In genomic region chr7:923108-924041, GRCh38 we compare ENCODE assay signal across 9 cellular contexts. TPM values are rescaled to one million over a fixed set of nuclear protein-coding genes. Genes with fewer than 3 reads are reported as not detected.
A peak's percentile ranks its signal among the peaks of the same experiment; 100 is the strongest.
DNase-seq lines count a peak whose midpoint lies in the region; ATAC-seq and TF ChIP-seq lines count a peak whose summit lies in the region.
"Had no signal": no experiment of that assay in that cellular context is flagged by ENCODE, and none has a peak within 500 bp of the region (broad histone marks: within the 10 kb centered on the region; RNA-seq: fewer than 3 reads in every experiment).

No MANE protein-coding gene starts in this region.

- no peaks in the 10 kb centered on the region for H3K27me3 ChIP-seq in right atrium auricular region

- peak overlapping the region; percentile 81 for H3K4me3 Mint-ChIP-seq in activated T-helper 1 cell treated with anti-CD3 and anti-CD28 coated beads, Interleukin-12 subunit alpha, Interleukin-12 subunit beta, Interleukin-2, Interleukin-4 antibody, amounts not matched to agents 30 ng/mL and 10 ng/mL and 1 ng/mL, durations not matched to agents 14 hours and 24 hours and 36 hours

- no peaks in the 10 kb centered on the region for H3K36me3 ChIP-seq in right atrium auricular region

- no peaks in the 10 kb centered on the region for H3K9me3 Mint-ChIP-seq in activated T-helper 1 cell treated with anti-CD3 and anti-CD28 coated beads, Interleukin-12 subunit alpha, Interleukin-12 subunit beta, Interleukin-2, Interleukin-4 antibody, amounts not matched to agents 30 ng/mL and 10 ng/mL and 1 ng/mL, durations not matched to agents 14 hours and 24 hours and 36 hours

- peak; percentile 29 for DNase-seq in NCI-H146 (lab: John Stamatoyannopoulos, UW)
- DNase-seq in NCI-H146 treated with DMSO at 0.1 percent for 48 hours (lab: John Stamatoyannopoulos, UW; ENCODE audit: unreplicated experiment) = no peak
- DNase-seq in activated T-helper 1 cell treated with anti-CD3 and anti-CD28 coated beads, Interleukin-12 subunit alpha, Interleukin-12 subunit beta, Interleukin-2, Interleukin-4 antibody, amounts not matched to agents 30 ng/mL and 10 ng/mL and 1 ng/mL, durations not matched to agents 14 hours and 24 hours and 36 hours (ENCODE audit: low spot score) = peak; percentile 89
- DNase-seq in right atrium auricular region (ENCODE audit: low spot score) = peak; percentile 82
- peak; percentile 68 to 82 for DNase-seq in stimulated activated CD4-positive, alpha-beta T cell treated with anti-CD3 and anti-CD28 coated beads, Interleukin-1b, Interleukin-23, amount 100 ng/mL, for 1 hour (ENCODE audit: low read depth in 2 of 2)
- no peak for DNase-seq in kidney tubule cell (ENCODE audit: low spot score)

- H3K27ac Mint-ChIP-seq in activated T-helper 1 cell treated with anti-CD3 and anti-CD28 coated beads, Interleukin-12 subunit alpha, Interleukin-12 subunit beta, Interleukin-2, Interleukin-4 antibody, amounts not matched to agents 30 ng/mL and 10 ng/mL and 1 ng/mL, durations not matched to agents 14 hours and 24 hours and 36 hours = peak overlapping the region; percentile 94

- H3K9me3 ChIP-seq in right atrium auricular region = no peaks in the 10 kb centered on the region

- peak; percentile 81 for ATAC-seq in HG02981 (IDR thresholded peaks at IDR 0.05; ENCODE audit: unreplicated experiment)

- peaks cover 4% of the 10 kb centered on the region for H3K27me3 Mint-ChIP-seq in activated T-helper 1 cell treated with anti-CD3 and anti-CD28 coated beads, Interleukin-12 subunit alpha, Interleukin-12 subunit beta, Interleukin-2, Interleukin-4 antibody, amounts not matched to agents 30 ng/mL and 10 ng/mL and 1 ng/mL, durations not matched to agents 14 hours and 24 hours and 36 hours (ENCODE audit: insufficient read depth)

- intact Hi-C loops in activated T-helper 1 cell treated with anti-CD3 and anti-CD28 coated beads, Interleukin-12 subunit alpha, Interleukin-12 subunit beta, Interleukin-2, Interleukin-4 antibody, amounts not matched to agents 30 ng/mL and 10 ng/mL and 1 ng/mL, durations not matched to agents 14 hours and 24 hours and 36 hours (cut with micrococcal nuclease) = loop anchor here (1.0 to 5.0 kb wide), 8 partner anchors 13 to 215 kb away; partner anchors contain the start of genes ADAP1, COX19, GET4 and GPR146

- TF ChIP-seq CTCF in right atrium auricular region (IDR thresholded peaks at IDR 0.05) = no peak

- no peak overlapping the region for H3K4me3 ChIP-seq in right atrium auricular region

- H3K36me3 Mint-ChIP-seq in activated T-helper 1 cell treated with anti-CD3 and anti-CD28 coated beads, Interleukin-12 subunit alpha, Interleukin-12 subunit beta, Interleukin-2, Interleukin-4 antibody, amounts not matched to agents 30 ng/mL and 10 ng/mL and 1 ng/mL, durations not matched to agents 14 hours and 24 hours and 36 hours (ENCODE audit: low read depth) = peaks cover 8% of the 10 kb centered on the region

- H3K4me1 ChIP-seq in right atrium auricular region = peaks cover 0 to 33% of the 10 kb centered on the region in 2 donors

- peaks cover 20% of the 10 kb centered on the region for H3K4me1 Mint-ChIP-seq in activated T-helper 1 cell treated with anti-CD3 and anti-CD28 coated beads, Interleukin-12 subunit alpha, Interleukin-12 subunit beta, Interleukin-2, Interleukin-4 antibody, amounts not matched to agents 30 ng/mL and 10 ng/mL and 1 ng/mL, durations not matched to agents 14 hours and 24 hours and 36 hours (ENCODE audit: low read depth)

- no peak overlapping the region for H3K27ac ChIP-seq in right atrium auricular region
- H3K27ac ChIP-seq: 22Rv1 had no signal

TF ChIP-seq in PFSK-1, 5 proteins besides CTCF, POLR2A, EP300 and RAD21:
- TF ChIP-seq POLR2AphosphoS5 (IDR thresholded peaks at IDR 0.05; ENCODE audit: low read depth, low read length) = no peak
- TF ChIP-seq FOXP2 (optimal IDR thresholded peaks at IDR 0.05; ENCODE audit: borderline replicate concordance, extremely low read depth, extremely low read length, insufficient read depth) = peak; percentile 23
- TF ChIP-seq TAF1 (IDR thresholded peaks at IDR 0.05; ENCODE audit: borderline replicate concordance, insufficient read depth, low read length) = no peak
- TF ChIP-seq REST (IDR thresholded peaks at IDR 0.05; ENCODE audit: insufficient read depth in 1 of 2, low read depth in 2 of 2, low read length in 2 of 2) = peak in 1 of 2 experiments; percentile 25; a peak in 1 of 4 replicates
- no peak for TF ChIP-seq SIN3A (IDR thresholded peaks at IDR 0.05; ENCODE audit: borderline replicate concordance, insufficient read depth, low read length)

RNA-seq across cellular contexts. Expression of gene ADAP1, which starts 31.1 kb away (rescaled TPM):
- polyA plus RNA-seq in PFSK-1 (2012; ENCODE audit: insufficient read length, low read depth) = 8.8 TPM
- 80.9 and 87.7 TPM in 2 replicates for total RNA-seq in activated T-helper 1 cell treated with anti-CD3 and anti-CD28 coated beads, Interleukin-12 subunit alpha, Interleukin-12 subunit beta, Interleukin-2, Interleukin-4 antibody, amounts not matched to agents 30 ng/mL and 10 ng/mL and 1 ng/mL, durations not matched to agents 14 hours and 24 hours and 36 hours
- total RNA-seq in right atrium auricular region = 1 to 10 TPM; 4.2 to 7.7 TPM

RNA-seq across cellular contexts. Expression of gene GET4, which starts 47.0 kb away (rescaled TPM):
- 132 TPM for polyA plus RNA-seq in PFSK-1 (2012; ENCODE audit: insufficient read length, low read depth)
- total RNA-seq in activated T-helper 1 cell treated with anti-CD3 and anti-CD28 coated beads, Interleukin-12 subunit alpha, Interleukin-12 subunit beta, Interleukin-2, Interleukin-4 antibody, amounts not matched to agents 30 ng/mL and 10 ng/mL and 1 ng/mL, durations not matched to agents 14 hours and 24 hours and 36 hours = 38.7 and 43.8 TPM in 2 replicates
- 10 to 100 TPM; 16.1 to 19.7 TPM for total RNA-seq in right atrium auricular region

RNA-seq across cellular contexts. Expression of gene COX19, which starts 52.0 kb away (rescaled TPM):
- 16.4 TPM for polyA plus RNA-seq in PFSK-1 (2012; ENCODE audit: insufficient read length, low read depth)
- total RNA-seq in activated T-helper 1 cell treated with anti-CD3 and anti-CD28 coated beads, Interleukin-12 subunit alpha, Interleukin-12 subunit beta, Interleukin-2, Interleukin-4 antibody, amounts not matched to agents 30 ng/mL and 10 ng/mL and 1 ng/mL, durations not matched to agents 14 hours and 24 hours and 36 hours = 14.3 and 18.6 TPM in 2 replicates
- total RNA-seq in right atrium auricular region = 1 to 10 TPM; 2.8 to 5.5 TPM

RNA-seq across cellular contexts. Expression of gene CYP2W1, which starts 59.6 kb away (rescaled TPM):
- polyA plus RNA-seq in PFSK-1 (2012; ENCODE audit: insufficient read length, low read depth) = 0.16 TPM
- total RNA-seq in activated T-helper 1 cell treated with anti-CD3 and anti-CD28 coated beads, Interleukin-12 subunit alpha, Interleukin-12 subunit beta, Interleukin-2, Interleukin-4 antibody, amounts not matched to agents 30 ng/mL and 10 ng/mL and 1 ng/mL, durations not matched to agents 14 hours and 24 hours and 36 hours = not detected in 2 replicates
- total RNA-seq in right atrium auricular region = not detected

Comparison
In these comparisons a context has a peak if more than half of its experiments do, and no peak if none do; other contexts are left out.
1. DNase-seq: peak in NCI-H146 (single experiment), activated T-helper 1 cell treated with anti-CD3 and anti-CD28 coated beads, Interleukin-12 subunit alpha, Interleukin-12 subunit beta, Interleukin-2, Interleukin-4 antibody, amounts not matched to agents 30 ng/mL and 10 ng/mL and 1 ng/mL, durations not matched to agents 14 hours and 24 hours and 36 hours (single experiment), right atrium auricular region (single experiment) and stimulated activated CD4-positive, alpha-beta T cell treated with anti-CD3 and anti-CD28 coated beads, Interleukin-1b, Interleukin-23, amount 100 ng/mL, for 1 hour (2 of 2); none in NCI-H146 treated with DMSO at 0.1 percent for 48 hours (single experiment) and kidney tubule cell (single experiment).